8 cellular contexts compared by ENCODE assay signal in genomic region chr2:135530313-135531230, GRCh38. TPM values are rescaled to one million over a fixed set of nuclear protein-coding genes. Genes with fewer than 3 reads are reported as not detected.
A peak's percentile ranks its signal among the peaks of the same experiment; 100 is the strongest.
DNase-seq lines count a peak whose midpoint lies in the region; FAIRE-seq and TF ChIP-seq lines count a peak whose summit lies in the region.

Gene ZRANB3 (minus strand): TSS chr2:135531218.

- H2BK15ac ChIP-seq in neuronal stem cell (ENCODE audit: low read length), result peak within 1 kb of the TSS; percentile 55

- H3K14ac ChIP-seq in neuronal stem cell (ENCODE audit: low read length), result peak within 1 kb of the TSS; percentile 95

- H3K27me3 ChIP-seq in SJSA1 (replicated peaks) (no peaks in the 10 kb centered on the region), neuronal stem cell (ENCODE audit: control insufficient read depth in 3 of 3, insufficient read depth in 3 of 3, low read depth in 1 of 3, low read length in 3 of 3) (no peaks in the 10 kb centered on the region)

- H3K27ac Mint-ChIP-seq in HFFc6, result peak within 1 kb of the TSS; percentile 73

- H3K18ac ChIP-seq in neuronal stem cell (ENCODE audit: low read length), result peak within 1 kb of the TSS; percentile 97

- no peak for FAIRE-seq in frontal cortex (lab: Jason Lieb, UNC)

- TF ChIP-seq CTCF in HFFc6 (IDR thresholded peaks at IDR 0.05), result no peak

- no peaks in the 10 kb centered on the region; the same call in none of the 2 replicates for H3K27me3 Mint-ChIP-seq in HFFc6 (ENCODE audit: insufficient read depth)

- peak within 1 kb of the TSS; percentile 78 for H4K8ac ChIP-seq in neuronal stem cell (ENCODE audit: low read depth, low read length)

- no peak within 1 kb of the TSS for H4K91ac ChIP-seq in neuronal stem cell (ENCODE audit: low read depth, low read length, poor library complexity)

- peak within 1 kb of the TSS; percentile 81 for H3K4me3 ChIP-seq in SJSA1
- H3K4me3 ChIP-seq in neuronal stem cell (ENCODE audit: low read length in 2 of 2), result peak within 1 kb of the TSS; percentile 65 to 89

- H3K4me2 ChIP-seq in neuronal stem cell (ENCODE audit: insufficient read depth, low read length, poor library complexity, severe bottlenecking), result peak within 1 kb of the TSS; percentile 67

- peak within 1 kb of the TSS; percentile 78 for H2AK5ac ChIP-seq in neuronal stem cell (ENCODE audit: low read depth, low read length)

- H3K4me1 ChIP-seq in SJSA1 (replicated peaks), result peaks cover 5% of the 10 kb centered on the region; the same call in 1 of the 2 replicates
- H3K4me1 ChIP-seq in neuronal stem cell (ENCODE audit: control insufficient read depth in 2 of 2, insufficient read depth in 1 of 2, low read depth in 1 of 2, low read length in 2 of 2), result peaks cover 0 to 2% of the 10 kb centered on the region in 2 donors

- H3K9me3 ChIP-seq in SJSA1 (replicated peaks), result no peaks in the 10 kb centered on the region
- H3K9me3 ChIP-seq in neuronal stem cell (replicated peaks in 1 of 2; ENCODE audit: control insufficient read depth in 2 of 2, insufficient read depth in 1 of 2, low read depth in 1 of 2, low read length in 2 of 2), result peaks cover 0 to 3% of the 10 kb centered on the region in 2 donors

- peak within 1 kb of the TSS; percentile 96 for H2BK5ac ChIP-seq in neuronal stem cell (ENCODE audit: low read length)

- H2AFZ ChIP-seq in neuronal stem cell (ENCODE audit: low read length), result peak within 1 kb of the TSS; percentile 98

- no CpG with 5 or more reads among the region's 46 CpGs for WGBS in neuronal stem cell (ENCODE audit: extremely low coverage in 2 of 2, insufficient read length in 2 of 2, insufficient replicate concordance in 1 of 2), 2 donors

- H3K36me3 Mint-ChIP-seq in HFFc6 (ENCODE audit: low read depth), result no peaks in the 10 kb centered on the region

- peak within 1 kb of the TSS; percentile 79 for H3K27ac ChIP-seq in SJSA1
- peak within 1 kb of the TSS; percentile 94 for H3K27ac ChIP-seq in neuronal stem cell (replicated peaks; ENCODE audit: low read length)

- no peak within 1 kb of the TSS for H2BK12ac ChIP-seq in neuronal stem cell (ENCODE audit: low read length)

- H3K4ac ChIP-seq in neuronal stem cell (ENCODE audit: low read length), result peak within 1 kb of the TSS; percentile 78

- H3K79me1 ChIP-seq in neuronal stem cell (ENCODE audit: low read depth, low read length), result no peaks in the 10 kb centered on the region

- peaks cover 25% of the 10 kb centered on the region for H3K4me1 Mint-ChIP-seq in HFFc6 (ENCODE audit: low read depth)

- DNase-seq in GM04504 (ENCODE audit: low read depth) (peak; percentile 95), HFFc6 (peak; percentile 98), NAMALWA (ENCODE audit: low spot score) (peak; percentile 99), SJSA1 (ENCODE audit: low read depth in 1 of 2, low spot score in 2 of 2) (peak; percentile 96 to 99), frontal cortex (ENCODE audit: low spot score in 2 of 2) (peak; percentile 80), neuronal stem cell (ENCODE audit: low spot score) (peak; percentile 97), stromal cell of bone marrow (ENCODE audit: low read depth) (peak; percentile 96)
- peak; percentile 95 for DNase-seq in activated naive CD4-positive, alpha-beta T cell treated with Interleukin-2 at 50 U/mL for 16 hours

- H2BK120ac ChIP-seq in neuronal stem cell (ENCODE audit: low read depth, low read length), result no peak within 1 kb of the TSS

- peaks cover 4% of the 10 kb centered on the region; the same call in 1 of the 2 replicates for H3K36me3 ChIP-seq in SJSA1
- peaks cover 0 to 8% of the 10 kb centered on the region in 2 donors for H3K36me3 ChIP-seq in neuronal stem cell (replicated peaks in 1 of 2; ENCODE audit: control insufficient read depth in 2 of 2, insufficient read depth in 2 of 2, low read length in 2 of 2)

- peak within 1 kb of the TSS; percentile 96 for H3K9ac ChIP-seq in neuronal stem cell (ENCODE audit: low read depth, low read length, poor library complexity)

- peak within 1 kb of the TSS; percentile 93 for H3K23ac ChIP-seq in neuronal stem cell (ENCODE audit: low read depth, low read length, poor library complexity)

- no peak within 1 kb of the TSS for H3K4me3 Mint-ChIP-seq in HFFc6

- H3K9me3 Mint-ChIP-seq in HFFc6, result no peaks in the 10 kb centered on the region

RNA-seq across cellular contexts. Expression of gene ZRANB3, which starts in this region (rescaled TPM):
- total RNA-seq in HFFc6 (2021; fragmentation: NEBNext Ultra II Directional; extraction: Animal tissue kit (Norgen Biotek cat#: 25700)), result 10 to 100 TPM in 1 of 6 experiments, 1 to 10 TPM in 5; 8.1 to 10.2 (median 8.8) TPM
- 3.8 and 9.3 TPM in 2 replicates for total RNA-seq in SJSA1 (2014; rRNA removed; shearing (Covaris generic))
- total RNA-seq in frontal cortex, result 13.5 TPM
- 6.9 TPM for polyA plus RNA-seq in neuronal stem cell (2013, experiment 1 of 2)
- 7.0 TPM for polyA plus RNA-seq in neuronal stem cell (2013, experiment 2 of 2)

Comparison
In these comparisons a context has a peak if more than half of its experiments do, and no peak if none do; other contexts are left out.
1. Peak in every context shown above with its lines: DNase-seq, H3K4me3 ChIP-seq and H3K27ac ChIP-seq.